Comparison of ENCODE assay signal across 10 cellular contexts in the genomic region with DNA sequence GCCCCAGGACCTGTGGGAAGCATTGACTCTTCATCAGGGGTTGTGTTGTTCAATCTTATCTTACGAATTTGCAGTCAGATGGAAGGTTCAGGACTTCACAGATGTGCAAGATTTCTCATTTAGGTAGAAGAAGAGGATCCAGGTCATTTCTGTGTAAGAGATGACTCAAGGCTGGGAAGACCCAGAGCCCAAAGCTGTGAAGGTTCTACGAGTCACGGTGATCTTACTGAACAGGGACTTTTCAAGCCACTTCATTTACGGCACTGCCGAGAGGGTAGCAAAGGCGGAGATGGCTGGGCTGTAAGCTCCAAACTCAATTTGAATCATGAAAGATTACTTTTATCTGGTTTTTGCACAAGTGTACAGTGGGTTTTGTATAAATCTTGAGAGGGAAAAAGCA.
DNase-seq lines count a peak whose midpoint lies in the region; ATAC-seq and FAIRE-seq lines count a peak whose summit lies in the region.
"Had no signal": no experiment of that assay in that cellular context is flagged by ENCODE, and none has a peak within 500 bp of the region (broad histone marks: within the 10 kb centered on the region; RNA-seq: fewer than 3 reads in every experiment).

No MANE protein-coding gene starts in this region.

- H3K36me3 Mint-ChIP-seq in activated naive CD4-positive, alpha-beta T cell treated with anti-CD3 and anti-CD28 coated beads, Interleukin-2, amount 50 U/mL, for 72 hours: no peaks in the 10 kb centered on the region
- H3K36me3 Mint-ChIP-seq in stimulated activated naive B cell treated with anti-CD40 and anti-IgM and Interleukin-4, amounts not matched to agents 10 μg/mL and 1 μg/mL and 100 μg/mL, for 72 hours: peaks cover 0 to 2% of the 10 kb centered on the region in 2 donors

- peaks cover 16 to 17% of the 10 kb centered on the region in 2 donors for H3K4me1 Mint-ChIP-seq in stimulated activated naive B cell treated with anti-CD40 and anti-IgM and Interleukin-4, amounts not matched to agents 10 μg/mL and 1 μg/mL and 100 μg/mL, for 72 hours

- no peak for FAIRE-seq in GM19239 (lab: Jason Lieb, UNC)

- DNase-seq in activated naive CD4-positive, alpha-beta T cell treated with anti-CD3 and anti-CD28 coated beads, Interleukin-2, amount 50 U/mL, for 72 hours (ENCODE audit: low spot score in 2 of 2): peak in 1 of 2 donors; percentile 4
- DNase-seq in activated naive CD4-positive, alpha-beta T cell (lab: John Stamatoyannopoulos, UW): no peak
- peak; percentile 31 for DNase-seq in stimulated activated naive B cell treated with anti-CD40 and anti-IgM and Interleukin-4, amounts not matched to agents 10 μg/mL and 1 μg/mL and 100 μg/mL, for 72 hours
- DNase-seq in NCI-H774 (lab: John Stamatoyannopoulos, UW) (no peak), GM19239 (ENCODE audit: insufficient read length, low spot score) (no peak)
- DNase-seq in effector CD8-positive, alpha-beta T cell (lab: John Stamatoyannopoulos, UW): no peak
- DNase-seq: body of pancreas, NCI-H1105 treated with DMSO at 0.1 percent for 48 hours had no signal

- H3K27ac Mint-ChIP-seq in activated naive CD4-positive, alpha-beta T cell treated with anti-CD3 and anti-CD28 coated beads, Interleukin-2, amount 50 U/mL, for 72 hours: no peak overlapping the region
- peak overlapping the region; percentile 95 for H3K27ac Mint-ChIP-seq in stimulated activated naive B cell treated with anti-CD40 and anti-IgM and Interleukin-4, amounts not matched to agents 10 μg/mL and 1 μg/mL and 100 μg/mL, for 72 hours

- peaks cover 2 to 6% of the 10 kb centered on the region in 2 donors for H3K9me3 Mint-ChIP-seq in activated naive CD4-positive, alpha-beta T cell treated with anti-CD3 and anti-CD28 coated beads, Interleukin-2, amount 50 U/mL, for 72 hours
- H3K9me3 Mint-ChIP-seq in stimulated activated naive B cell treated with anti-CD40 and anti-IgM and Interleukin-4, amounts not matched to agents 10 μg/mL and 1 μg/mL and 100 μg/mL, for 72 hours: no peaks in the 10 kb centered on the region

- H3K27me3 Mint-ChIP-seq in stimulated activated naive B cell treated with anti-CD40 and anti-IgM and Interleukin-4, amounts not matched to agents 10 μg/mL and 1 μg/mL and 100 μg/mL, for 72 hours: peaks cover 12 to 18% of the 10 kb centered on the region in 2 donors

- peak overlapping the region; percentile 17 to 31 for H3K4me3 Mint-ChIP-seq in stimulated activated naive B cell treated with anti-CD40 and anti-IgM and Interleukin-4, amounts not matched to agents 10 μg/mL and 1 μg/mL and 100 μg/mL, for 72 hours

- peak; percentile 75 to 84 for ATAC-seq in activated naive CD4-positive, alpha-beta T cell treated with anti-CD3 and anti-CD28 coated beads, Interleukin-2, amount 50 U/mL, for 72 hours
- ATAC-seq in GM21526 (IDR thresholded peaks at IDR 0.05; ENCODE audit: low FRiP score, unreplicated experiment) (peak; percentile 55), HG03342 (IDR thresholded peaks at IDR 0.05; ENCODE audit: unreplicated experiment) (peak; percentile 61)
- ATAC-seq in stimulated activated naive B cell treated with anti-CD40 and anti-IgM and Interleukin-4, amounts not matched to agents 10 μg/mL and 1 μg/mL and 100 μg/mL, for 72 hours (replicated peaks): peak; percentile 90 to 94
- ATAC-seq: body of pancreas had no signal
